ENCODE assay signal across 16 cellular contexts in the genomic region with DNA sequence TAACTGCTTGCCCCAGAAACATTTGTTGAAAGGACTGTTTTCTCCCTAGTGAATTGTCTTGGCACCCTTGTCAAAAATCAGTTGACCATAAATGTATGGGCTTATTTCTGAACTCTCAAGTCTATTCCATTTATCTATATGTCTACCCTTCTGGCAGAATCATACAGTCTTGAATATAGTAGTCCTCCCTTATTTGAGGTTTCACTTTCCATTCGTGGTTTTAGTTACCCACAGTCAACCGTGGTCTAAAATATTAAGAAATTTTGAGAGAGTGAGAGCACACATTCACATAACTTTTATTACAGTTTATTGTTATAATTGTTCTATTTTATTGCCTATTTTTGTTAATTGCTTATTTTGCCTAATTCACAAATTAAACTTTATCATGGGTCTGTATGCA. TPM values are rescaled to one million over a fixed set of nuclear protein-coding genes. Genes with fewer than 3 reads are reported as not detected.
DNase-seq lines count a peak whose midpoint lies in the region; ATAC-seq, FAIRE-seq and TF ChIP-seq lines count a peak whose summit lies in the region.
"Had no signal": no experiment of that assay in that cellular context is flagged by ENCODE, and none has a peak within 500 bp of the region (broad histone marks: within the 10 kb centered on the region; RNA-seq: fewer than 3 reads in every experiment).

No MANE protein-coding gene starts in this region.

- H3K36me3 Mint-ChIP-seq in CD14-positive monocyte: peaks cover 0 to 1% of the 10 kb centered on the region in 2 donors
- H3K36me3 Mint-ChIP-seq in activated naive CD8-positive, alpha-beta T cell treated with anti-CD3 and anti-CD28 coated beads, Interleukin-2, amount 10 ng/mL, durations not matched to agents 7 days and 5 days: peaks cover 17% of the 10 kb centered on the region
- H3K36me3 Mint-ChIP-seq in Calu3 (ENCODE audit: insufficient read depth, unreplicated experiment): no peaks in the 10 kb centered on the region

- peaks cover 5 to 11% (median 9%) of the 10 kb centered on the region in 7 donors for H3K9me3 Mint-ChIP-seq in CD14-positive monocyte
- peaks cover 8% of the 10 kb centered on the region for H3K9me3 Mint-ChIP-seq in activated naive CD8-positive, alpha-beta T cell treated with anti-CD3 and anti-CD28 coated beads, Interleukin-2, amount 10 ng/mL, durations not matched to agents 7 days and 5 days
- H3K9me3 Mint-ChIP-seq in Calu3 (ENCODE audit: low read depth, unreplicated experiment): peaks cover 2% of the 10 kb centered on the region

- no peak overlapping the region for H3K4me3 ChIP-seq in transverse colon
- H3K4me3 ChIP-seq: skin epidermis had no signal

- no peak for DNase-seq in CD14-positive monocyte (ENCODE audit: low spot score)
- no peak for DNase-seq in GM18507 (ENCODE audit: extremely low spot score, insufficient read length, low read depth)
- peak; percentile 32 to 37 for DNase-seq in Kasumi-1 (lab: John Stamatoyannopoulos, UW)
- DNase-seq in activated naive CD8-positive, alpha-beta T cell treated with anti-CD3 and anti-CD28 coated beads, Interleukin-2, amount 10 ng/mL, durations not matched to agents 7 days and 5 days: no peak
- DNase-seq in NCI-H345 (lab: John Stamatoyannopoulos, UW): no peak
- no peak for DNase-seq in Calu3
- no peak for DNase-seq in transverse colon
- DNase-seq in HUDEP-2 (lab: John Stamatoyannopoulos, UW; ENCODE audit: unreplicated experiment in 76 of 76): no peak
- DNase-seq: C1 segment of cervical spinal cord; effector CD8-positive, alpha-beta T cell; NCI-H1105; NCI-H69 had no signal

- TF ChIP-seq CTCF in CD14-positive monocyte (IDR thresholded peaks at IDR 0.05) (no peak), Calu3 (IDR thresholded peaks at IDR 0.05; ENCODE audit: unreplicated experiment) (no peak), transverse colon (IDR thresholded peaks at IDR 0.05) (no peak)

- peak overlapping the region in 3 of 7 donors; percentile 60 to 79 (median 68) for H3K27ac Mint-ChIP-seq in CD14-positive monocyte
- peak overlapping the region; percentile 85 for H3K27ac Mint-ChIP-seq in activated naive CD8-positive, alpha-beta T cell treated with anti-CD3 and anti-CD28 coated beads, Interleukin-2, amount 10 ng/mL, durations not matched to agents 7 days and 5 days
- H3K27ac Mint-ChIP-seq in Calu3 (ENCODE audit: unreplicated experiment): no peak overlapping the region

- in situ Hi-C loops in transverse colon (cut with MboI; ENCODE audit: low pct_ligation_motif_present in 1 of 4, low pct_unique_long_range_greater_than_20kb in 1 of 4, low sequenced_read_pairs in 3 of 4): no loop called here

- peaks cover 7% of the 10 kb centered on the region for H3K4me1 Mint-ChIP-seq in CD14-positive monocyte
- peaks cover 18% of the 10 kb centered on the region for H3K4me1 Mint-ChIP-seq in activated naive CD8-positive, alpha-beta T cell treated with anti-CD3 and anti-CD28 coated beads, Interleukin-2, amount 10 ng/mL, durations not matched to agents 7 days and 5 days
- H3K4me1 Mint-ChIP-seq in Calu3 (ENCODE audit: low read depth, unreplicated experiment): no peaks in the 10 kb centered on the region
- H3K4me1 Mint-ChIP-seq: neural crest cell had no signal

- no TSS peak for BruUV-seq in Calu3 (replicated peaks; lab: Mats Ljungman, UMichigan)

- intact Hi-C loops in CD14-positive monocyte (cut with micrococcal nuclease): no loop called here
- intact Hi-C loops in Calu3 (cut with micrococcal nuclease; ENCODE audit: unreplicated experiment): no loop called here
- intact Hi-C loops in transverse colon (cut with DNase I; ENCODE audit: low total_unique reads): no loop called here

- H3K36me3 ChIP-seq in transverse colon: no peaks in the 10 kb centered on the region

- POLR2A ChIA-PET in activated naive CD8-positive, alpha-beta T cell treated with anti-CD3 and anti-CD28 coated beads, Interleukin-2, amount 10 ng/mL, durations not matched to agents 7 days and 5 days (lab: Charles Lee): interaction anchor here (0.6 kb wide), 1 partner anchor 25 kb away, joined by 3 read pairs; no protein-coding TSS in a partner anchor

- no peak for TF ChIP-seq EP300 in transverse colon (IDR thresholded peaks at IDR 0.05; ENCODE audit: low read depth)

- peak; percentile 48 for FAIRE-seq in GM18507 (lab: Jason Lieb, UNC)
- FAIRE-seq: frontal cortex had no signal

- H3K27me3 ChIP-seq in transverse colon: no peaks in the 10 kb centered on the region

- H3K4me1 ChIP-seq in transverse colon: peaks cover 0 to 3% (median 0%) of the 10 kb centered on the region in 4 donors

- no peak overlapping the region for H3K27ac ChIP-seq in transverse colon
- H3K27ac ChIP-seq: skin epidermis had no signal

- TF ChIP-seq POLR2A in transverse colon (IDR thresholded peaks at IDR 0.05): no peak

- H3K9me3 ChIP-seq in transverse colon: peaks cover 8 to 10% of the 10 kb centered on the region in 2 donors

- H3K4me3 Mint-ChIP-seq in CD14-positive monocyte (peak overlapping the region; percentile 45 to 73), Calu3 (ENCODE audit: low read depth, unreplicated experiment) (no peak overlapping the region)
- H3K4me3 Mint-ChIP-seq in activated naive CD8-positive, alpha-beta T cell treated with anti-CD3 and anti-CD28 coated beads, Interleukin-2, amount 10 ng/mL, durations not matched to agents 7 days and 5 days: peak overlapping the region; percentile 70
- H3K4me3 Mint-ChIP-seq: neural crest cell had no signal

- CTCF ChIA-PET in Calu3 (lab: Charles Lee): interaction anchor here (0.6 kb wide), 1 partner anchor 163 kb away, joined by 3 read pairs; no protein-coding TSS in a partner anchor

- peak; percentile 86 for ATAC-seq in activated naive CD8-positive, alpha-beta T cell treated with anti-CD3 and anti-CD28 coated beads, Interleukin-2, amount 10 ng/mL, durations not matched to agents 7 days and 5 days (ENCODE audit: low read depth)
- ATAC-seq: SK-N-SH treated with all-trans-retinoic acid at 6 μM for 48 hours had no signal

- WGBS in transverse colon (ENCODE audit: low coverage in 1 of 2), 2 donors: 53 to 79% methylated on average over 2 of the region's 2 CpGs

- H3K27me3 Mint-ChIP-seq in CD14-positive monocyte (ENCODE audit: low read depth in 3 of 3) (peaks cover 0 to 3% (median 3%) of the 10 kb centered on the region in 3 donors), Calu3 (ENCODE audit: unreplicated experiment) (peaks cover 38% of the 10 kb centered on the region)
- H3K27me3 Mint-ChIP-seq in activated naive CD8-positive, alpha-beta T cell treated with anti-CD3 and anti-CD28 coated beads, Interleukin-2, amount 10 ng/mL, durations not matched to agents 7 days and 5 days: no peaks in the 10 kb centered on the region

RNA-seq across cellular contexts. Expression of gene CEP41, which starts 17.4 kb away (rescaled TPM):
- 1 to 10 TPM; 7.2 to 8.5 TPM for polyA plus RNA-seq in CD14-positive monocyte
- total RNA-seq in activated naive CD8-positive, alpha-beta T cell treated with anti-CD3 and anti-CD28 coated beads, Interleukin-2, amount 10 ng/mL, durations not matched to agents 7 days and 5 days: 10 to 100 TPM; 27.1 to 28.7 TPM
- total RNA-seq in Calu3 (2022): 21.6 and 22.4 TPM in 2 replicates
- total RNA-seq in transverse colon: 1 to 10 TPM in 2 of 4 donors, under 1 TPM in 1, not detected in 1; 0.75 to 4.8 (median 2.7) TPM

RNA-seq across cellular contexts. Expression of gene MEST, which starts 33.6 kb away (rescaled TPM):
- 1 to 10 TPM; 1.8 to 3.1 TPM for polyA plus RNA-seq in CD14-positive monocyte
- 10 to 100 TPM in 1 of 2 experiments, 1 to 10 TPM in 1; 8.7 to 11.6 TPM for total RNA-seq in activated naive CD8-positive, alpha-beta T cell treated with anti-CD3 and anti-CD28 coated beads, Interleukin-2, amount 10 ng/mL, durations not matched to agents 7 days and 5 days
- total RNA-seq in Calu3 (2022) (62.6 and 76.1 TPM in 2 replicates), transverse colon (10 to 100 TPM in 3 of 4 donors, 1 to 10 TPM in 1; 4.0 to 49.0 (median 34.6) TPM)

Comparison
In these comparisons a context has a peak if more than half of its experiments do, and no peak if none do; other contexts are left out.
1. DNase-seq: peak in Kasumi-1 (2 of 2); none in CD14-positive monocyte (single experiment), GM18507 (single experiment), activated naive CD8-positive, alpha-beta T cell treated with anti-CD3 and anti-CD28 coated beads, Interleukin-2, amount 10 ng/mL, durations not matched to agents 7 days and 5 days (single experiment), NCI-H345 (single experiment), Calu3 (single experiment), transverse colon (single experiment) and HUDEP-2 (0 of 76).